Comparison of ENCODE assay signal across 1 cellular context in genomic region chr16:85369741-85370528, GRCh38.
TF ChIP-seq lines count a peak whose summit lies in the region.

No MANE protein-coding gene starts in this region.

TF ChIP-seq in K562, 482 proteins besides CTCF, POLR2A, EP300 and RAD21 (continued from another document and continues in another):
- TF ChIP-seq CBFA2T3 (IDR thresholded peaks at IDR 0.05) (no peak), CREB3 (tag; conservative IDR thresholded peaks at IDR 0.05; ENCODE audit: low read depth) (no peak), TCF3 (CRISPR knock-in tag; IDR thresholded peaks at IDR 0.05) (peak; percentile 6; the same call in 1 of the 2 replicates), RBFOX2 (IDR thresholded peaks at IDR 0.05; ENCODE audit: low read depth, low read length) (no peak), ZNF3 (CRISPR knock-in tag; IDR thresholded peaks at IDR 0.05) (no peak), STAT5A (IDR thresholded peaks at IDR 0.05; ENCODE audit: borderline replicate concordance, low read length) (no peak), TFAP4 (CRISPR knock-in tag; IDR thresholded peaks at IDR 0.05; ENCODE audit: borderline replicate concordance) (peak; percentile 53; the same call in 1 of the 2 replicates), ZBTB5 (IDR thresholded peaks at IDR 0.05) (no peak), DDX20 (tag; IDR thresholded peaks at IDR 0.05; ENCODE audit: low read depth) (no peak), ZNF197 (CRISPR knock-in tag; IDR thresholded peaks at IDR 0.05; ENCODE audit: low read depth) (no peak), CBX2 (IDR thresholded peaks at IDR 0.05; ENCODE audit: insufficient read depth, low read length, poor library complexity, severe bottlenecking) (no peak), KHSRP (IDR thresholded peaks at IDR 0.05) (no peak), RHOXF2B (CRISPR knock-in tag; conservative IDR thresholded peaks at IDR 0.05) (no peak), ZNF224 (CRISPR knock-in tag; IDR thresholded peaks at IDR 0.05) (no peak), SREBF1 (IDR thresholded peaks at IDR 0.05; ENCODE audit: borderline replicate concordance, low read depth, low read length) (0 out of 2 replicates have a peak, but pooled peaks have one; percentile 12), FOXK1 (CRISPR knock-in tag; IDR thresholded peaks at IDR 0.05; ENCODE audit: borderline replicate concordance) (no peak), ZBTB34 (CRISPR knock-in tag; IDR thresholded peaks at IDR 0.05) (no peak), BCLAF1 (IDR thresholded peaks at IDR 0.05; ENCODE audit: borderline replicate concordance in 1 of 2, control insufficient read depth in 1 of 2, low read depth in 2 of 2, low read length in 1 of 2) (no peak), ZNF518B (CRISPR knock-in tag; IDR thresholded peaks at IDR 0.05) (no peak), CC2D1A (IDR thresholded peaks at IDR 0.05) (peak; percentile 60; the same call in 1 of the 2 replicates), TOE1 (IDR thresholded peaks at IDR 0.05; ENCODE audit: borderline replicate concordance) (peak; percentile 17; the same call in 1 of the 2 replicates), TOE1 (CRISPR knock-in tag; IDR thresholded peaks at IDR 0.05; ENCODE audit: borderline replicate concordance, low read depth) (no peak), PRDM10 (IDR thresholded peaks at IDR 0.05; ENCODE audit: partially characterized antibody) (no peak), PTTG1 (tag; IDR thresholded peaks at IDR 0.05; ENCODE audit: low read depth) (no peak), ELF1 (tag; IDR thresholded peaks at IDR 0.05) (no peak), NFXL1 (CRISPR knock-in tag; IDR thresholded peaks at IDR 0.05) (no peak), THAP7 (CRISPR knock-in tag; IDR thresholded peaks at IDR 0.05) (no peak), FUS (optimal IDR thresholded peaks at IDR 0.05; ENCODE audit: low read depth, low read length) (no peak), CAMTA2 (CRISPR knock-in tag; conservative IDR thresholded peaks at IDR 0.05) (no peak), ZNF449 (CRISPR knock-in tag; IDR thresholded peaks at IDR 0.05) (no peak), NFATC3 (IDR thresholded peaks at IDR 0.05) (no peak), NRF1 (conservative IDR thresholded peaks at IDR 0.05 in 1 of 2, IDR thresholded peaks at IDR 0.05 in 1 of 2) (0 out of 4 replicates have a peak, but pooled peaks of 1 of the 2 experiments have one; percentile 19), ETS2 (tag; IDR thresholded peaks at IDR 0.05; ENCODE audit: borderline replicate concordance, poor library complexity, severe bottlenecking) (no peak), RNF2 (IDR thresholded peaks at IDR 0.05) (no peak), SOX6 (IDR thresholded peaks at IDR 0.05) (no peak), ETV6 (IDR thresholded peaks at IDR 0.05; ENCODE audit: borderline replicate concordance in 1 of 2, low read depth in 2 of 2, low read length in 1 of 2) (no peak), ETV6 (CRISPR knock-in tag; IDR thresholded peaks at IDR 0.05; ENCODE audit: borderline replicate concordance) (no peak), SMAD3 (CRISPR knock-in tag; conservative IDR thresholded peaks at IDR 0.05) (no peak), ETV5 (CRISPR knock-in tag; IDR thresholded peaks at IDR 0.05; ENCODE audit: low read depth) (no peak), TSC22D4 (tag; IDR thresholded peaks at IDR 0.05) (no peak), ZNF134 (CRISPR knock-in tag; conservative IDR thresholded peaks at IDR 0.05) (no peak), IFI16 (CRISPR knock-in tag; IDR thresholded peaks at IDR 0.05) (no peak), SUPT5H (IDR thresholded peaks at IDR 0.05) (no peak)
